9 cellular contexts compared by ENCODE assay signal in the genomic region with DNA sequence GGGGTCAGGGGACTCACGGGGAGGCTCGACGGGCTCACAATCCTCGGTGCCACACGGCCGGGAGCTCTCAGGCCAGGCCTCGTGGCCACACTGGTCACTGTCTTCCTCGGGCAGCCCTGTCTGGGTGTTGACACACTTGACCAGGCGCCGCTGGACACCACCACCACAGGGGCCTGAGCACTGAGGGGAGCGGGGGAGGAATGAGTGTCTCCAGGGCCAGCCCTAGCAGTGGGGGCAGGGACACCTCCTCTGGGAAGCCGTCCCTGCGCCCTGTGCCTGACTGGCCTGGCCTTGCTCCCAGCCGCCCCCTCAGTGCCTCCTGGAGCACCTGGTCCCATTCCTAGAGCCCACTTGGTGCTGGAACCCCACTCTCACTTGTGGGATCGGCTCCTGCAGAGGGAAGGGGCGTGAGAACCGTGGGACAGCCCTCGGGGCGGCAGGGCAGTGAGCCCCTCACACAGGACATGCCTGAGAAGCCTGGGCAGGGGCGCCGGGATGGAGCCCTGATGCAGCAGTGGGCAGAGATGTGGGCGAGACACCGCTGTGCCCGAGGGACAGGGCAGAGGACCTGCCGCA. TPM values are rescaled to one million over a fixed set of nuclear protein-coding genes. Genes with fewer than 3 reads are reported as not detected.
DNase-seq lines count a peak whose midpoint lies in the region; ATAC-seq and TF ChIP-seq lines count a peak whose summit lies in the region.
"Not testable (repeated sequence)": the region's sequence is repeated elsewhere in the genome, so short reads cannot be mapped to it uniquely, and the experiment has no call there.
"Had no signal": no experiment of that assay in that cellular context is flagged by ENCODE, and none has a peak within 500 bp of the region (broad histone marks: within the 10 kb centered on the region; RNA-seq: fewer than 3 reads in every experiment).

No MANE protein-coding gene starts in this region.

- BruUV-seq in OCI-LY7 (replicated peaks; lab: Mats Ljungman, UMichigan): not testable (repeated sequence)

- H3K9me2 ChIP-seq in OCI-LY7 (ENCODE audit: insufficient read depth, low read length): not testable (repeated sequence)

- not testable (repeated sequence) for H3K9me3 Mint-ChIP-seq in activated CD4-positive, alpha-beta memory T cell treated with anti-CD3 and anti-CD28 coated beads for 36 hours; activated T-helper 2 cell treated with anti-CD3 and anti-CD28 coated beads, Interferon-gamma antibody, Interleukin-2, Interleukin-4, amounts not matched to agents 10 μg/mL and 5 μg/mL and 100 μg/mL, durations not matched to agents 14 hours and 24 hours and 36 hours; chondrocyte (ENCODE audit: low read depth)

- CTCF ChIA-PET in OCI-LY7 (lab: Charles Lee; ENCODE audit: unreplicated experiment): not testable (repeated sequence)
- CTCF ChIA-PET in activated CD4-positive, alpha-beta memory T cell treated with anti-CD3 and anti-CD28 coated beads for 36 hours (lab: Charles Lee): interaction anchor here (1.2 kb wide), 1 partner anchor 20 kb away, joined by 3 read pairs; no protein-coding TSS in a partner anchor

- H3K4me1 Mint-ChIP-seq in activated CD4-positive, alpha-beta memory T cell treated with anti-CD3 and anti-CD28 coated beads for 36 hours (ENCODE audit: low read depth): peaks cover 17% of the 10 kb centered on the region
- peaks cover 17% of the 10 kb centered on the region for H3K4me1 Mint-ChIP-seq in activated T-helper 2 cell treated with anti-CD3 and anti-CD28 coated beads, Interferon-gamma antibody, Interleukin-2, Interleukin-4, amounts not matched to agents 10 μg/mL and 5 μg/mL and 100 μg/mL, durations not matched to agents 14 hours and 24 hours and 36 hours (ENCODE audit: low read depth)
- peaks cover 29% of the 10 kb centered on the region for H3K4me1 Mint-ChIP-seq in chondrocyte (ENCODE audit: low read depth)

- H3K4me1 ChIP-seq in OCI-LY7 (ENCODE audit: insufficient read depth, low read length, poor library complexity, severe bottlenecking) (peaks cover 59% of the 10 kb centered on the region), right cardiac atrium (ENCODE audit: control insufficient read depth, insufficient read depth, low read length) (peaks cover 20% of the 10 kb centered on the region)
- H3K4me1 ChIP-seq in mucosa of descending colon (ENCODE audit: low read depth); psoas muscle; aorta (ENCODE audit: control insufficient read depth in 1 of 2, insufficient read depth in 2 of 2, low read length in 2 of 2): not testable (repeated sequence)

- not testable (repeated sequence) for H3K27me3 Mint-ChIP-seq in activated CD4-positive, alpha-beta memory T cell treated with anti-CD3 and anti-CD28 coated beads for 36 hours; activated T-helper 2 cell treated with anti-CD3 and anti-CD28 coated beads, Interferon-gamma antibody, Interleukin-2, Interleukin-4, amounts not matched to agents 10 μg/mL and 5 μg/mL and 100 μg/mL, durations not matched to agents 14 hours and 24 hours and 36 hours (ENCODE audit: low read depth); chondrocyte (ENCODE audit: low read depth)

- POLR2A ChIA-PET in OCI-LY7 (lab: Charles Lee); activated CD4-positive, alpha-beta memory T cell treated with anti-CD3 and anti-CD28 coated beads for 36 hours (lab: Charles Lee): not testable (repeated sequence)

- not testable (repeated sequence) for ATAC-seq in right cardiac atrium; mucosa of descending colon; psoas muscle; aorta (ENCODE audit: low FRiP score)

- H3K79me2 ChIP-seq in OCI-LY7 (ENCODE audit: insufficient read depth, low read depth, low read length): not testable (repeated sequence)

- not testable (repeated sequence) for H3K27me3 ChIP-seq in right cardiac atrium (ENCODE audit: control insufficient read depth, insufficient read depth); psoas muscle (ENCODE audit: insufficient read depth in 3 of 3, low read length in 2 of 3); aorta (ENCODE audit: control insufficient read depth in 1 of 2, insufficient read depth in 2 of 2, low read length in 1 of 2)

- H3K27ac ChIP-seq in OCI-LY7 (ENCODE audit: low read depth, low read length, poor library complexity, severe bottlenecking) (peak overlapping the region; percentile 86), right cardiac atrium (ENCODE audit: low read length) (peak overlapping the region; percentile 5)
- not testable (repeated sequence) for H3K27ac ChIP-seq in psoas muscle; aorta (ENCODE audit: low read depth in 1 of 2, low read length in 2 of 2)

- WGBS in right cardiac atrium: 77% methylated on average over 25 of the region's 25 CpGs
- WGBS in psoas muscle, 3 donors: 89 to 92% (median 90%) methylated on average over 17 to 25 of the region's 25 CpGs
- 88 to 92% methylated on average over 20 to 25 of the region's 25 CpGs for WGBS in aorta, 2 donors

- peak overlapping the region; percentile 83; the same call in 1 of the 2 replicates for H3K4me2 ChIP-seq in OCI-LY7 (ENCODE audit: low read length)

- peak overlapping the region; percentile 83 for H3K27ac Mint-ChIP-seq in activated CD4-positive, alpha-beta memory T cell treated with anti-CD3 and anti-CD28 coated beads for 36 hours
- peak overlapping the region; percentile 86 for H3K27ac Mint-ChIP-seq in activated T-helper 2 cell treated with anti-CD3 and anti-CD28 coated beads, Interferon-gamma antibody, Interleukin-2, Interleukin-4, amounts not matched to agents 10 μg/mL and 5 μg/mL and 100 μg/mL, durations not matched to agents 14 hours and 24 hours and 36 hours
- H3K27ac Mint-ChIP-seq in chondrocyte (ENCODE audit: unreplicated experiment): not testable (repeated sequence)

- not testable (repeated sequence) for H3K36me3 Mint-ChIP-seq in activated CD4-positive, alpha-beta memory T cell treated with anti-CD3 and anti-CD28 coated beads for 36 hours; activated T-helper 2 cell treated with anti-CD3 and anti-CD28 coated beads, Interferon-gamma antibody, Interleukin-2, Interleukin-4, amounts not matched to agents 10 μg/mL and 5 μg/mL and 100 μg/mL, durations not matched to agents 14 hours and 24 hours and 36 hours (ENCODE audit: low read depth); chondrocyte (ENCODE audit: low read depth)

- not testable (repeated sequence) for DNase-seq in OCI-LY7 (ENCODE audit: low spot score); activated CD4-positive, alpha-beta memory T cell treated with anti-CD3 and anti-CD28 coated beads for 36 hours; activated T-helper 2 cell treated with anti-CD3 and anti-CD28 coated beads, Interferon-gamma antibody, Interleukin-2, Interleukin-4, amounts not matched to agents 10 μg/mL and 5 μg/mL and 100 μg/mL, durations not matched to agents 14 hours and 24 hours and 36 hours (ENCODE audit: low spot score)
- DNase-seq in chondrocyte (ENCODE audit: low spot score) (peak; percentile 78), right cardiac atrium (peak in 2 of 3 donors; percentile 49 to 53), mucosa of descending colon (peak in 2 of 3 donors; percentile 17 to 29), psoas muscle (peak; percentile 13 to 44), aorta (peak; percentile 40 to 69)

- TF ChIP-seq CTCF in OCI-LY7 (conservative IDR thresholded peaks at IDR 0.05; ENCODE audit: low read length); chondrocyte (IDR thresholded peaks at IDR 0.05); mucosa of descending colon (IDR thresholded peaks at IDR 0.05); psoas muscle (IDR thresholded peaks at IDR 0.05): not testable (repeated sequence)

- intact Hi-C loops in OCI-LY7 (cut with micrococcal nuclease; ENCODE audit: unreplicated experiment); mucosa of descending colon (cut with DNase I, micrococcal nuclease): not testable (repeated sequence)
- intact Hi-C loops in activated CD4-positive, alpha-beta memory T cell treated with anti-CD3 and anti-CD28 coated beads for 36 hours (cut with micrococcal nuclease): loop anchor here (1.0 kb wide), 1 partner anchor 28 kb away; no protein-coding TSS in a partner anchor
- intact Hi-C loops in activated T-helper 2 cell treated with anti-CD3 and anti-CD28 coated beads, Interferon-gamma antibody, Interleukin-2, Interleukin-4, amounts not matched to agents 10 μg/mL and 5 μg/mL and 100 μg/mL, durations not matched to agents 14 hours and 24 hours and 36 hours (cut with micrococcal nuclease): loop anchor here (5.0 kb wide), 1 partner anchor 110 kb away; the partner anchor contains the start of gene MORF4L1
- intact Hi-C loops in right cardiac atrium (cut with DNase I) (loop anchor here in 1 of 4 donors (10.0 kb wide), 1 partner anchor 52 kb away; the partner anchor contains the start of gene ADAMTS7), psoas muscle (cut with DNase I) (loop anchor here (5.0 to 10.0 kb wide), 3 partner anchors 50 to 112 kb away; partner anchors contain the start of genes ADAMTS7 (in 2 of the 2) and MORF4L1 (in 1 of the 2)), aorta (cut with DNase I) (loop anchor here in 1 of 2 donors (5.0 kb wide), 1 partner anchor 45 kb away; no protein-coding TSS in a partner anchor)

- not testable (repeated sequence) for H3K4me3 ChIP-seq in OCI-LY7 (ENCODE audit: low read depth, low read length, poor library complexity, severe bottlenecking); right cardiac atrium (ENCODE audit: low read length); mucosa of descending colon; psoas muscle; aorta (ENCODE audit: low read length in 2 of 2)

- not testable (repeated sequence) for H3K9me3 ChIP-seq in OCI-LY7 (ENCODE audit: low read length); right cardiac atrium (ENCODE audit: control insufficient read depth, low read length); mucosa of descending colon; psoas muscle; aorta (ENCODE audit: control insufficient read depth, low read length)

- not testable (repeated sequence) for H4K20me1 ChIP-seq in OCI-LY7 (ENCODE audit: insufficient read depth, low read length)

- not testable (repeated sequence) for H3K4me3 Mint-ChIP-seq in activated CD4-positive, alpha-beta memory T cell treated with anti-CD3 and anti-CD28 coated beads for 36 hours; activated T-helper 2 cell treated with anti-CD3 and anti-CD28 coated beads, Interferon-gamma antibody, Interleukin-2, Interleukin-4, amounts not matched to agents 10 μg/mL and 5 μg/mL and 100 μg/mL, durations not matched to agents 14 hours and 24 hours and 36 hours (ENCODE audit: low read depth); chondrocyte (ENCODE audit: unreplicated experiment)

- H3K36me3 ChIP-seq in OCI-LY7 (ENCODE audit: insufficient read depth, low read length); mucosa of descending colon (ENCODE audit: low read depth); psoas muscle (ENCODE audit: insufficient read depth in 1 of 2, low read depth in 1 of 2); aorta (ENCODE audit: control insufficient read depth in 1 of 2, insufficient read depth in 2 of 2, low read length in 1 of 2): not testable (repeated sequence)

- H2AFZ ChIP-seq in OCI-LY7 (ENCODE audit: low read length): not testable (repeated sequence)

RNA-seq across cellular contexts. Expression of gene ADAMTS7, which starts 48.8 kb away (rescaled TPM):
- total RNA-seq in OCI-LY7 (2014; rRNA removed; shearing (Covaris generic)): 0.13 and 0.19 TPM in 2 replicates
- total RNA-seq in OCI-LY7 (2022) (0.08 and 0.11 TPM in 2 replicates), chondrocyte (111 to 144 TPM (median 113 TPM) in 3 replicates), right cardiac atrium (10 to 100 TPM; 38.8 to 85.9 (median 82.0) TPM), mucosa of descending colon (1 to 10 TPM; 1.3 to 5.7 (median 1.8) TPM), psoas muscle (1 to 10 TPM in 2 of 4 donors, under 1 TPM in 2; 0.74 to 1.3 (median 0.96) TPM), aorta (10 to 100 TPM; 14.7 to 23.9 TPM)
- total RNA-seq in activated CD4-positive, alpha-beta memory T cell treated with anti-CD3 and anti-CD28 coated beads for 36 hours: under 1 TPM; 0.10 TPM
- 6.9 and 7.2 TPM in 2 replicates for total RNA-seq in activated T-helper 2 cell treated with anti-CD3 and anti-CD28 coated beads, Interferon-gamma antibody, Interleukin-2, Interleukin-4, amounts not matched to agents 10 μg/mL and 5 μg/mL and 100 μg/mL, durations not matched to agents 14 hours and 24 hours and 36 hours
- polyA plus RNA-seq in right cardiac atrium (40.3 TPM), psoas muscle (under 1 TPM; 0.32 to 0.61 (median 0.59) TPM), aorta (10 to 100 TPM in 1 of 2 donors, 1 to 10 TPM in 1; 3.9 to 30.0 TPM)
- polyA plus RNA-seq: CD8-positive, alpha-beta memory T cell had no signal
